8 cellular contexts compared by ENCODE assay signal in genomic region chr6:118708736-118709135, GRCh38. TPM values are rescaled to one million over a fixed set of nuclear protein-coding genes. Genes with fewer than 3 reads are reported as not detected.
DNase-seq lines count a peak whose midpoint lies in the region; ATAC-seq, FAIRE-seq and TF ChIP-seq lines count a peak whose summit lies in the region.

No MANE protein-coding gene starts in this region.

- peaks cover 81 to 88% (median 84%) of the 10 kb centered on the region in 3 donors for H3K4me1 Mint-ChIP-seq in T-cell

- POLR2A ChIA-PET in T-cell (lab: Charles Lee), result interaction anchor here (0.6 to 1.2 kb wide), 10 partner anchors 8 to 183 kb away, joined by 3 to 12 read pairs (median 3); partner anchors contain the start of gene CEP85L (in 1 of the 2)

- H3K36me3 ChIP-seq in ACC112 (ENCODE audit: insufficient read depth, low read length) (no peaks in the 10 kb centered on the region), gastroesophageal sphincter (no peaks in the 10 kb centered on the region)

- H3K27me3 ChIP-seq in ACC112 (ENCODE audit: insufficient read depth, low read length) (no peaks in the 10 kb centered on the region), gastroesophageal sphincter (no peaks in the 10 kb centered on the region)

- TF ChIP-seq POLR2A in gastroesophageal sphincter (IDR thresholded peaks at IDR 0.05), result no peak

- no peak for FAIRE-seq in GM19239 (lab: Jason Lieb, UNC)

- DNase-seq in T-cell, result no peak
- DNase-seq in GM19239 (ENCODE audit: insufficient read length, low spot score), result no peak
- DNase-seq in midbrain (lab: John Stamatoyannopoulos, UW), result no peak

- 10 to 28% methylated on average over 5 of the region's 5 CpGs for WGBS in gastroesophageal sphincter (ENCODE audit: low coverage in 1 of 2), 2 donors

- no peak for TF ChIP-seq EP300 in gastroesophageal sphincter (IDR thresholded peaks at IDR 0.05)

- peaks cover 43% of the 10 kb centered on the region for H3K4me1 ChIP-seq in ACC112 (ENCODE audit: control insufficient read depth, insufficient read depth, low read length, unreplicated experiment)
- peaks cover 0 to 41% (median 0%) of the 10 kb centered on the region in 3 donors for H3K4me1 ChIP-seq in gastroesophageal sphincter

- CTCF ChIA-PET in T-cell (lab: Charles Lee), result interaction anchor here (0.6 to 5.1 kb wide), 17 partner anchors 11 to 450 kb away, joined by 3 to 37 read pairs (median 4); no protein-coding TSS in a partner anchor

- no peaks in the 10 kb centered on the region for H3K9me3 ChIP-seq in gastroesophageal sphincter

- TF ChIP-seq CTCF in gastroesophageal sphincter (IDR thresholded peaks at IDR 0.05), result no peak

- H3K4me3 ChIP-seq in ACC112 (ENCODE audit: low read depth, low read length), result peak overlapping the region; percentile 72
- peak overlapping the region; percentile 27 to 44 for H3K4me3 ChIP-seq in gastroesophageal sphincter

- H3K27ac ChIP-seq in ACC112 (ENCODE audit: low read depth, low read length) (peak overlapping the region; percentile 94), gastroesophageal sphincter (peak overlapping the region in 3 of 4 donors; percentile 67 to 72 (median 71)), temporal lobe (ENCODE audit: low read depth, low read length) (peak overlapping the region; percentile 40)

- peak; percentile 1 for ATAC-seq in GM19452 (IDR thresholded peaks at IDR 0.05; ENCODE audit: unreplicated experiment)
- ATAC-seq in T-cell (replicated peaks in 1 of 4), result peak in 1 of 4 experiments; percentile 1
- no peak for ATAC-seq in gastroesophageal sphincter
- ATAC-seq in HG03097 (IDR thresholded peaks at IDR 0.05; ENCODE audit: low FRiP score, unreplicated experiment), result no peak

- no peaks in the 10 kb centered on the region for H3K79me2 ChIP-seq in ACC112 (ENCODE audit: control insufficient read depth, insufficient read depth, low read length, unreplicated experiment)

- peak overlapping the region; percentile 91 to 97 (median 96) for H3K4me3 Mint-ChIP-seq in T-cell

- no peaks in the 10 kb centered on the region for H3K27me3 Mint-ChIP-seq in T-cell

- H3K9me3 Mint-ChIP-seq in T-cell, result no peaks in the 10 kb centered on the region

- H3K27ac Mint-ChIP-seq in T-cell, result peak overlapping the region; percentile 98

- peak overlapping the region; percentile 16 for H2AFZ ChIP-seq in ACC112 (ENCODE audit: low read length, unreplicated experiment)

- peaks cover 16% of the 10 kb centered on the region for H3K36me3 Mint-ChIP-seq in T-cell

RNA-seq across cellular contexts. Expression of gene CEP85L, which starts 57.3 kb away (rescaled TPM):
- 100 to 1,000 TPM in 1 of 5 donors, 10 to 100 TPM in 4; 49.7 to 101 (median 53.5) TPM for total RNA-seq in T-cell
- total RNA-seq in gastroesophageal sphincter, result 10 to 100 TPM; 10.9 to 22.6 (median 16.7) TPM
- 24.3 TPM for total RNA-seq in temporal lobe

Comparison
In these comparisons a context has a peak if more than half of its experiments do, and no peak if none do; other contexts are left out.
1. H3K27ac ChIP-seq: peak in every context shown above with its lines; median percentile 94 in ACC112; 71 in gastroesophageal sphincter; 40 in temporal lobe.